11 cellular contexts compared by ENCODE assay signal in the genomic region with DNA sequence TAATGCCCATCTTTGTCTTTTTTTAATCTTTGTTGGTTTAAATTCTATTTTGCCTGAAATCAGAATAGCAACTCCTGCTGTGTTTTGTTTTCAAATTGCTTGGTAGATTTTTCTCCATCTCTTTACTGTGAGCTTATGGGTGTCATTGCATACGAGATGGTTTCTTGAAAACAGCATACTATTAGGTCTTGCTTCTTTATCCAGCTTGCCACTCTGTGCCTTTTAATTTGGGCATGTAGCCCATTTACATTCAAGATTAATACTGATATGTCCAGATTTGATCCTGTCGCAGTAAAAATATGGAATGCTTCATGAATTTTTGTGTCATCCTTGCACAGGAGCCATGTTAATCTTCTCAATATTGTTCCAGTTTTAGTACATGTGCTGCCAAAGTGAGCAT.
"Had no signal": no experiment of that assay in that cellular context is flagged by ENCODE, and none has a peak within 500 bp of the region (broad histone marks: within the 10 kb centered on the region; RNA-seq: fewer than 3 reads in every experiment).

No MANE protein-coding gene starts in this region.

- H3K9me3 ChIP-seq: adrenal gland, body of pancreas had no signal

- ATAC-seq: activated naive CD4-positive, alpha-beta T cell treated with anti-CD3 and anti-CD28 coated beads, Interleukin-2, amount 50 U/mL, for 72 hours; activated naive CD8-positive, alpha-beta T cell treated with anti-CD3 and anti-CD28 coated beads, Interleukin-2, amount 50 U/mL, for 24 hours; activated T-cell treated with anti-CD3 and anti-CD28 coated beads, Interleukin-2, amount 50 U/mL, for 4 hours; activated T-cell treated with anti-CD3 and anti-CD28 coated beads, Interleukin-2, amount 50 U/mL, for 72 hours; activated T-helper 17 cell treated with anti-CD3 and anti-CD28 coated beads, Interleukin-2, amount 50 U/mL, for 72 hours; body of pancreas had no signal

- H3K4me1 ChIP-seq: adrenal gland, ascending aorta, body of pancreas, breast epithelium had no signal

- H3K4me3 ChIP-seq: adrenal gland, ascending aorta, body of pancreas, breast epithelium, cardiac muscle cell had no signal

- H3K27ac ChIP-seq: adrenal gland, ascending aorta, body of pancreas, brain microvascular endothelial cell, breast epithelium, cardiac muscle cell had no signal

- H3K36me3 ChIP-seq: adrenal gland, ascending aorta, brain microvascular endothelial cell, breast epithelium, cardiac muscle cell had no signal
